9 cellular contexts compared by ENCODE assay signal in genomic region chr9:100595391-100596199, GRCh38. TPM values are rescaled to one million over a fixed set of nuclear protein-coding genes. Genes with fewer than 3 reads are reported as not detected.
A peak's percentile ranks its signal among the peaks of the same experiment; 100 is the strongest.
DNase-seq lines count a peak whose midpoint lies in the region; ATAC-seq and TF ChIP-seq lines count a peak whose summit lies in the region.
"Had no signal": no experiment of that assay in that cellular context is flagged by ENCODE, and none has a peak within 500 bp of the region (broad histone marks: within the 10 kb centered on the region; RNA-seq: fewer than 3 reads in every experiment).

No MANE protein-coding gene starts in this region.

- DNase-seq in SHP77 (lab: John Stamatoyannopoulos, UW) (peak; percentile 29 to 61), SHP77 treated with DMSO at 0.1 percent for 48 hours (lab: John Stamatoyannopoulos, UW) (no peak), MM.1S (peak; percentile 53), fibroblast of mammary gland (ENCODE audit: low read depth) (peak; percentile 72), neural crest cell (ENCODE audit: low read depth, low spot score) (peak; percentile 50)
- no peak for DNase-seq in NK-92 treated with Interleukin-12 subunit alpha and Interleukin-12 subunit beta, amount 100 ng/mL, for 24 hours (lab: John Stamatoyannopoulos, UW)

- no peaks in the 10 kb centered on the region for H3K27me3 ChIP-seq in MM.1S (replicated peaks; ENCODE audit: insufficient read depth, low read length)

- H3K4me3 ChIP-seq in MM.1S (ENCODE audit: low read length), result no peak overlapping the region
- H3K4me3 ChIP-seq in fibroblast of mammary gland (ENCODE audit: control insufficient read depth, low read depth, low read length), result no peak overlapping the region

- peaks cover 18% of the 10 kb centered on the region for H3K4me1 Mint-ChIP-seq in neural crest cell

- no peak overlapping the region for H3K27ac Mint-ChIP-seq in neural crest cell (ENCODE audit: unreplicated experiment)

- H3K9me2 ChIP-seq in MM.1S (replicated peaks; ENCODE audit: insufficient read depth, low read length), result no peaks in the 10 kb centered on the region

- H3K79me2 ChIP-seq in MM.1S (ENCODE audit: low read length), result no peaks in the 10 kb centered on the region

- no peak overlapping the region for H2AFZ ChIP-seq in MM.1S (ENCODE audit: low read length)

- H3K27ac ChIP-seq in MM.1S (ENCODE audit: low read length), result no peak overlapping the region

- H3K9me3 ChIP-seq in MM.1S (replicated peaks; ENCODE audit: insufficient read depth, low read length), result no peaks in the 10 kb centered on the region

- H3F3A ChIP-seq in MM.1S (ENCODE audit: insufficient read depth, low read length), result peaks cover 11% of the 10 kb centered on the region

- no peaks in the 10 kb centered on the region for H3K36me3 Mint-ChIP-seq in neural crest cell (ENCODE audit: low read depth)

- no peaks in the 10 kb centered on the region for H3K9me3 Mint-ChIP-seq in neural crest cell
- H3K9me3 Mint-ChIP-seq: central memory CD8-positive, alpha-beta T cell had no signal

- ATAC-seq in GM21381 (IDR thresholded peaks at IDR 0.05; ENCODE audit: unreplicated experiment), result peak; percentile 37
- peak; percentile 74 for ATAC-seq in SK-N-SH treated with all-trans-retinoic acid at 6 μM for 48 hours

- no peak overlapping the region for H3K4me2 ChIP-seq in MM.1S (ENCODE audit: low read depth, low read length)

- H3K27me3 Mint-ChIP-seq in neural crest cell (ENCODE audit: low read depth), result peaks cover 24% of the 10 kb centered on the region
- H3K27me3 Mint-ChIP-seq: central memory CD8-positive, alpha-beta T cell had no signal

- H3K4me1 ChIP-seq in MM.1S (ENCODE audit: low read length), result peaks cover 19% of the 10 kb centered on the region

- peak overlapping the region; percentile 58 for H3K4me3 Mint-ChIP-seq in neural crest cell
- H3K4me3 Mint-ChIP-seq: central memory CD8-positive, alpha-beta T cell had no signal

- peak; percentile 90 for TF ChIP-seq CTCF in MM.1S (IDR thresholded peaks at IDR 0.05; ENCODE audit: low read length)
- peak; percentile 85 for TF ChIP-seq CTCF in fibroblast of mammary gland (conservative IDR thresholded peaks at IDR 0.05; ENCODE audit: control insufficient read depth, insufficient read depth, low read depth, low read length)
- peak; percentile 93 for TF ChIP-seq CTCF in neural crest cell (conservative IDR thresholded peaks at IDR 0.05)

- H3K9ac ChIP-seq in MM.1S (ENCODE audit: low read length), result no peak overlapping the region

- H3K36me3 ChIP-seq in MM.1S (replicated peaks; ENCODE audit: insufficient read depth, low read length), result no peaks in the 10 kb centered on the region

- no peaks in the 10 kb centered on the region for H4K20me1 ChIP-seq in MM.1S (ENCODE audit: insufficient read depth, low read length)

TF ChIP-seq in SK-N-SH treated with all-trans-retinoic acid at 6 μM for 48 hours, 23 proteins besides CTCF, POLR2A, EP300 and RAD21:
- no peak for TF ChIP-seq BACH2 (CRISPR knock-in tag; IDR thresholded peaks at IDR 0.05; ENCODE audit: borderline replicate concordance)
TF ChIP-seq in SK-N-SH treated with all-trans-retinoic acid at 6 μM for 48 hours: peak in this region for 0.

RNA-seq across cellular contexts. Expression of gene CAVIN4, which starts 17.7 kb away (rescaled TPM):
- 7.0 and 7.2 TPM in 2 replicates for total RNA-seq in neural crest cell

Comparison
In these comparisons a context has a peak if more than half of its experiments do, and no peak if none do; other contexts are left out.
1. DNase-seq: peak in SHP77 (2 of 2), MM.1S (single experiment), fibroblast of mammary gland (single experiment) and neural crest cell (single experiment); none in SHP77 treated with DMSO at 0.1 percent for 48 hours (single experiment) and NK-92 treated with Interleukin-12 subunit alpha and Interleukin-12 subunit beta, amount 100 ng/mL, for 24 hours (single experiment).
2. Peak in every context shown above with its lines, with median percentiles within 50 percentile points of each other: CTCF ChIP-seq.